In genomic region chr5:50575745-50576144, GRCh38 we compare ENCODE assay signal across 19 cellular contexts.
"Had no signal": no experiment of that assay in that cellular context is flagged by ENCODE, and none has a peak within 500 bp of the region (broad histone marks: within the 10 kb centered on the region; RNA-seq: fewer than 3 reads in every experiment).

No MANE protein-coding gene starts in this region.

- H3K4me3 Mint-ChIP-seq: activated naive CD8-positive, alpha-beta T cell treated with anti-CD3 and anti-CD28 coated beads, Interleukin-2, amount 10 ng/mL, durations not matched to agents 7 days and 5 days; nephron progenitor cell had no signal

- H3K4me1 ChIP-seq: prostate gland, testis had no signal

- H3K27ac ChIP-seq: brain microvascular endothelial cell, prostate gland, skin epidermis, stomach, testis had no signal

- H3K27me3 ChIP-seq: brain microvascular endothelial cell, stomach, testis had no signal

- H3K9me3 ChIP-seq: prostate gland, stomach, testis had no signal

- H3K27me3 Mint-ChIP-seq: activated naive CD8-positive, alpha-beta T cell treated with anti-CD3 and anti-CD28 coated beads, Interleukin-2, amount 10 ng/mL, durations not matched to agents 7 days and 5 days had no signal

- H3K36me3 ChIP-seq: brain microvascular endothelial cell, prostate gland, stomach had no signal

- ATAC-seq: right cardiac atrium had no signal

- H3K27ac Mint-ChIP-seq: activated naive CD8-positive, alpha-beta T cell treated with anti-CD3 and anti-CD28 coated beads, Interleukin-2, amount 10 ng/mL, durations not matched to agents 7 days and 5 days had no signal

- H3K9me3 Mint-ChIP-seq: nephron progenitor cell had no signal

- DNase-seq: activated CD4-positive, alpha-beta T cell treated with anti-CD3 and anti-CD28 coated beads for 1 hour; activated CD4-positive, alpha-beta T cell treated with anti-CD3 and anti-CD28 coated beads, Interleukin-2, amount 50 U/mL, for 4 hours; activated naive CD8-positive, alpha-beta T cell treated with anti-CD3 and anti-CD28 coated beads, Interleukin-2, amount 10 ng/mL, durations not matched to agents 7 days and 5 days; activated T-cell treated with anti-CD3 and anti-CD28 coated beads, Interleukin-2, amount 50 U/mL, for 48 hours; anterior cingulate cortex; brain microvascular endothelial cell; cortex of kidney; effector CD4-positive, alpha-beta T cell; foreskin fibroblast; glutamatergic neuron; mesendoderm; nephron progenitor cell; occipital lobe; stomach; T1000; testis had no signal

- H3K4me3 ChIP-seq: prostate gland, skin epidermis, stomach, testis had no signal
